In the genomic region with DNA sequence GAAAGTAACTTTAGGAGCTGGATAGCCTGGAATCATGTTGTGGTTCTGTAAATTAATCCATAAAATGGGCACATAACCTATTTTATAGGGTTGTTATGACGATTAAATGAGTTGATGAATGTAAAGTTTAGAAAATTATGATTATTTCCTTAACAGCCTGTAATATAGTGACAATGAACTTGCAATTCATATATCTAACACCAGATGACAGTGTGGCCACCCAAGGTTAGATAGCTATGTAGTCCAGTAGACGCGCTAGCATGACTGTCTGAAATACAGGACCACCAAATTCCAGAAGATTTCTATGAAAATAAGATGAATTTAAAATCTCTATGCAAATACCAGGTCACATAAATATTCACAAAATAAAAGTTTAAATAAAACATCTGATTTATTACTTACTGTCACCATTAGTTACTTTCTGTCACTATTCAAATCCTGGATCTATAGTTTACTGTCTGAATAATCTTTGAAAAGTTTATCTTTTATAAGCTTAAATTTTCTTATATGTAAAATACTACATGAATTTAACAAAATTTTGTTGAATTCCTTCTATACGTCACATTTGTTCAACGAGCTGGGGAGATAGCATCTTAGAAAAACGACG, we compare ENCODE assay signal across 1 cellular context.
TF ChIP-seq lines count a peak whose summit lies in the region.

No MANE protein-coding gene starts in this region.

TF ChIP-seq in GM23338, 12 proteins besides CTCF, POLR2A, EP300 and RAD21 (continued from another document):
- no peak for TF ChIP-seq JUNB (IDR thresholded peaks at IDR 0.05; ENCODE audit: unreplicated experiment)
- TF ChIP-seq, protein P1, sequence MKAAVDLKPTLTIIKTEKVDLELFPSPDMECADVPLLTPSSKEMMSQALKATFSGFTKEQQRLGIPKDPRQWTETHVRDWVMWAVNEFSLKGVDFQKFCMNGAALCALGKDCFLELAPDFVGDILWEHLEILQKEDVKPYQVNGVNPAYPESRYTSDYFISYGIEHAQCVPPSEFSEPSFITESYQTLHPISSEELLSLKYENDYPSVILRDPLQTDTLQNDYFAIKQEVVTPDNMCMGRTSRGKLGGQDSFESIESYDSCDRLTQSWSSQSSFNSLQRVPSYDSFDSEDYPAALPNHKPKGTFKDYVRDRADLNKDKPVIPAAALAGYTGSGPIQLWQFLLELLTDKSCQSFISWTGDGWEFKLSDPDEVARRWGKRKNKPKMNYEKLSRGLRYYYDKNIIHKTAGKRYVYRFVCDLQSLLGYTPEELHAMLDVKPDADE (IDR thresholded peaks at IDR 0.05): no peak
TF ChIP-seq in GM23338: peak in this region for 0.
